In the genomic region with DNA sequence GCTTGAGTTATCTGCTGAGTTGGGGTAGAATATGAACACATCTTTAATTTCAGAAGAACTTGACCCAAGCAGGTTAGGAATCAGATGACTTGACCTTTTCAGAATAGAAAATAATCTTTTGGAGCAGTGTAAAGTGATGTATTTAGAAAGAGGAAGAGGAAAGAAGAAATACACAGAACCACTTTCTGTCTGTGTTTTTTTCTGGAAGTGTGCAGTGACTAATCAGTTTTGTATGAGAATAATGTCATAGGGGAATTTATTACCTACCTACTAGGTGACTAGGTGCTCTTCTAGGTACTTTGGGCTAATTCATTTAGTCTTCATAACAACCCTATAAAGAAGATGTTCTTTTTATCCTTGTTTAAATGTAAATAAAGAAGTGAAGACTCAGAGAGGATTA, we compare ENCODE assay signal across 18 cellular contexts. TPM values are rescaled to one million over a fixed set of nuclear protein-coding genes. Genes with fewer than 3 reads are reported as not detected.
A peak's percentile ranks its signal among the peaks of the same experiment; 100 is the strongest.
DNase-seq lines count a peak whose midpoint lies in the region; ATAC-seq and TF ChIP-seq lines count a peak whose summit lies in the region.
"Had no signal": no experiment of that assay in that cellular context is flagged by ENCODE, and none has a peak within 500 bp of the region (broad histone marks: within the 10 kb centered on the region; RNA-seq: fewer than 3 reads in every experiment).

No MANE protein-coding gene starts in this region.

- H3K9me3 ChIP-seq in breast epithelium (no peaks in the 10 kb centered on the region), PC-3 (ENCODE audit: low read length) (no peaks in the 10 kb centered on the region)
- H3K9me3 ChIP-seq: A549, pancreas, tibial artery had no signal

- TF ChIP-seq POLR2A in breast epithelium (IDR thresholded peaks at IDR 0.05) = no peak

- peaks cover 14% of the 10 kb centered on the region for H3K36me3 Mint-ChIP-seq in MCF 10A (ENCODE audit: insufficient read depth, unreplicated experiment)
- no peaks in the 10 kb centered on the region for H3K36me3 Mint-ChIP-seq in stimulated activated naive B cell treated with anti-CD40 and anti-IgM and Interleukin-4, amounts not matched to agents 10 μg/mL and 1 μg/mL and 100 μg/mL, for 72 hours
- H3K36me3 Mint-ChIP-seq: activated naive CD8-positive, alpha-beta T cell treated with anti-CD3 and anti-CD28 coated beads, Interleukin-2, amount 10 ng/mL, durations not matched to agents 7 days and 5 days; mesothelial cell of epicardium had no signal

- no peaks in the 10 kb centered on the region for H3F3A ChIP-seq in PC-3 (ENCODE audit: low read length, unreplicated experiment)

- H3K4me1 ChIP-seq in breast epithelium = peaks cover 0 to 9% of the 10 kb centered on the region in 2 donors
- peaks cover 28% of the 10 kb centered on the region for H3K4me1 ChIP-seq in PC-3 (ENCODE audit: insufficient read depth, low read length)
- H3K4me1 ChIP-seq: A549 had no signal

- H2AFZ ChIP-seq in PC-3 (ENCODE audit: low read length) = no peak overlapping the region

- H3K27ac ChIP-seq in breast epithelium (no peak overlapping the region), PC-3 (ENCODE audit: low read length) (no peak overlapping the region)
- H3K27ac ChIP-seq: A549, pancreas, tibial artery had no signal

- H3K9ac ChIP-seq in PC-3 (ENCODE audit: low read length) = no peak overlapping the region

- BruUV-seq in MCF 10A (replicated peaks; lab: Mats Ljungman, UMichigan) (no TSS peak), PC-3 (replicated peaks; lab: Mats Ljungman, UMichigan) (no TSS peak)

- peak overlapping the region; percentile 65 for H3K4me2 ChIP-seq in PC-3 (ENCODE audit: low read length)
- H3K4me2 ChIP-seq: A549 had no signal

- H3K27ac Mint-ChIP-seq in MCF 10A (ENCODE audit: low read depth, unreplicated experiment) = peak overlapping the region; percentile 96
- H3K27ac Mint-ChIP-seq in stimulated activated naive B cell treated with anti-CD40 and anti-IgM and Interleukin-4, amounts not matched to agents 10 μg/mL and 1 μg/mL and 100 μg/mL, for 72 hours = no peak overlapping the region
- H3K27ac Mint-ChIP-seq: activated naive CD8-positive, alpha-beta T cell treated with anti-CD3 and anti-CD28 coated beads, Interleukin-2, amount 10 ng/mL, durations not matched to agents 7 days and 5 days; mesothelial cell of epicardium had no signal

- no peaks in the 10 kb centered on the region for H3K27me3 Mint-ChIP-seq in MCF 10A (ENCODE audit: insufficient read depth, unreplicated experiment)
- H3K27me3 Mint-ChIP-seq in stimulated activated naive B cell treated with anti-CD40 and anti-IgM and Interleukin-4, amounts not matched to agents 10 μg/mL and 1 μg/mL and 100 μg/mL, for 72 hours = peaks cover 36 to 69% of the 10 kb centered on the region in 2 donors

- H3K9me3 Mint-ChIP-seq in MCF 10A (ENCODE audit: unreplicated experiment) = no peaks in the 10 kb centered on the region
- no peaks in the 10 kb centered on the region for H3K9me3 Mint-ChIP-seq in stimulated activated naive B cell treated with anti-CD40 and anti-IgM and Interleukin-4, amounts not matched to agents 10 μg/mL and 1 μg/mL and 100 μg/mL, for 72 hours
- H3K9me3 Mint-ChIP-seq: activated naive CD8-positive, alpha-beta T cell treated with anti-CD3 and anti-CD28 coated beads, Interleukin-2, amount 10 ng/mL, durations not matched to agents 7 days and 5 days; mesothelial cell of epicardium had no signal

- no peaks in the 10 kb centered on the region for H4K20me1 ChIP-seq in PC-3 (ENCODE audit: low read length)

- intact Hi-C loops in MCF 10A (cut with micrococcal nuclease) (loop anchor here (2.0 to 10.0 kb wide), 2 partner anchors 65 to 249 kb away; no protein-coding TSS in a partner anchor), breast epithelium (cut with DNase I; ENCODE audit: low total_unique reads) (no loop called here), PC-3 (cut with micrococcal nuclease) (no loop called here)

- ATAC-seq in PC-3 = no peak
- ATAC-seq in esophagus mucosa = peak; percentile 37
- peak; percentile 76 to 82 for ATAC-seq in stimulated activated naive B cell treated with anti-CD40 and anti-IgM and Interleukin-4, amounts not matched to agents 10 μg/mL and 1 μg/mL and 100 μg/mL, for 72 hours (replicated peaks)
- ATAC-seq in GM18861 (IDR thresholded peaks at IDR 0.05; ENCODE audit: unreplicated experiment) = no peak
- ATAC-seq in HG02852 (IDR thresholded peaks at IDR 0.05; ENCODE audit: unreplicated experiment) = no peak
- ATAC-seq: A549 had no signal

- no peak for TF ChIP-seq CTCF in MCF 10A (IDR thresholded peaks at IDR 0.05; ENCODE audit: unreplicated experiment)
- no peak for TF ChIP-seq CTCF in breast epithelium (IDR thresholded peaks at IDR 0.05)
- TF ChIP-seq CTCF in PC-3 (conservative IDR thresholded peaks at IDR 0.05; ENCODE audit: low read depth, low read length) = no peak

- H3K36me3 ChIP-seq in breast epithelium (no peaks in the 10 kb centered on the region), PC-3 (ENCODE audit: low read depth, low read length) (no peaks in the 10 kb centered on the region)
- H3K36me3 ChIP-seq: pancreas, tibial artery had no signal

- POLR2A ChIA-PET in MCF 10A (lab: Yijun Ruan, JAX) (interaction anchor here (0.7 to 9.2 kb wide), 16 partner anchors 10 to 298 kb away, joined by 3 to 246 read pairs (median 11); a partner anchor contains a TSS), PC-3 (lab: Charles Lee; ENCODE audit: unreplicated experiment) (no interaction called here)

- no peaks in the 10 kb centered on the region for H3K9me2 ChIP-seq in PC-3 (replicated peaks; ENCODE audit: low read length)

- no peak overlapping the region for H3K4me3 ChIP-seq in breast epithelium
- peak overlapping the region; percentile 17; the same call in 1 of the 2 replicates for H3K4me3 ChIP-seq in PC-3 (ENCODE audit: low read length)
- H3K4me3 ChIP-seq: A549, pancreas, tibial artery had no signal

- peaks cover 45% of the 10 kb centered on the region for H3K4me1 Mint-ChIP-seq in MCF 10A (ENCODE audit: insufficient read depth, unreplicated experiment)
- H3K4me1 Mint-ChIP-seq in stimulated activated naive B cell treated with anti-CD40 and anti-IgM and Interleukin-4, amounts not matched to agents 10 μg/mL and 1 μg/mL and 100 μg/mL, for 72 hours = peaks cover 23 to 46% of the 10 kb centered on the region in 2 donors

- H3K4me3 Mint-ChIP-seq in MCF 10A (ENCODE audit: unreplicated experiment) = peak overlapping the region; percentile 83
- H3K4me3 Mint-ChIP-seq in stimulated activated naive B cell treated with anti-CD40 and anti-IgM and Interleukin-4, amounts not matched to agents 10 μg/mL and 1 μg/mL and 100 μg/mL, for 72 hours = peak overlapping the region; percentile 31 to 60
- H3K4me3 Mint-ChIP-seq: activated naive CD8-positive, alpha-beta T cell treated with anti-CD3 and anti-CD28 coated beads, Interleukin-2, amount 10 ng/mL, durations not matched to agents 7 days and 5 days; mesothelial cell of epicardium had no signal

- H3K27me3 ChIP-seq in breast epithelium = peaks cover 0 to 53% of the 10 kb centered on the region in 2 donors
- no peaks in the 10 kb centered on the region for H3K27me3 ChIP-seq in PC-3 (ENCODE audit: low read length)

- H3K79me2 ChIP-seq in PC-3 (ENCODE audit: low read length) = no peaks in the 10 kb centered on the region

- CTCF ChIA-PET in MCF 10A (lab: Yijun Ruan, JAX) (interaction anchor here (0.7 to 2.7 kb wide), 8 partner anchors 11 to 249 kb away, joined by 3 to 14 read pairs (median 6); no protein-coding TSS in a partner anchor), PC-3 (lab: Charles Lee) (no interaction called here)

- DNase-seq in MCF 10A (ENCODE audit: unreplicated experiment) (peak; percentile 18), breast epithelium (ENCODE audit: low spot score in 2 of 2) (no peak), PC-3 (peak; percentile 68), NK-92 (lab: John Stamatoyannopoulos, UW; ENCODE audit: unreplicated experiment) (no peak)
- no peak for DNase-seq in stimulated activated naive B cell treated with anti-CD40 and anti-IgM and Interleukin-4, amounts not matched to agents 10 μg/mL and 1 μg/mL and 100 μg/mL, for 72 hours
- DNase-seq: activated CD4-positive, CD25-positive, alpha-beta regulatory T cell; activated naive CD8-positive, alpha-beta T cell treated with anti-CD3 and anti-CD28 coated beads, Interleukin-2, amount 10 ng/mL, durations not matched to agents 7 days and 5 days; DMS153; NCI-H1417 treated with DMSO at 0.1 percent for 48 hours; NCI-H510A treated with DMSO at 0.1 percent for 48 hours; pancreas; SHP77 treated with DMSO at 0.1 percent for 48 hours; tibial artery had no signal

RNA-seq across cellular contexts. Expression of a gene that starts 3.0 kb away (rescaled TPM):
- total RNA-seq in MCF 10A (2022) = 32.0 and 38.7 TPM in 2 replicates
- 1 to 10 TPM in 2 of 3 donors, not detected in 1; 3.3 to 5.6 TPM for total RNA-seq in breast epithelium
- total RNA-seq in PC-3 (2014; rRNA removed) = 1.1 and 3.0 TPM in 2 replicates
- total RNA-seq in esophagus mucosa = 36.0 TPM
- total RNA-seq: activated naive CD8-positive, alpha-beta T cell treated with anti-CD3 and anti-CD28 coated beads, Interleukin-2, amount 10 ng/mL, durations not matched to agents 7 days and 5 days had no signal

Comparison
In these comparisons a context has a peak if more than half of its experiments do, and no peak if none do; other contexts are left out.
1. DNase-seq: peak in MCF 10A (single experiment) and PC-3 (single experiment); none in breast epithelium (0 of 2), stimulated activated naive B cell treated with anti-CD40 and anti-IgM and Interleukin-4, amounts not matched to agents 10 μg/mL and 1 μg/mL and 100 μg/mL, for 72 hours (single experiment) and NK-92 (single experiment).
2. ATAC-seq: peak in esophagus mucosa (single experiment) and stimulated activated naive B cell treated with anti-CD40 and anti-IgM and Interleukin-4, amounts not matched to agents 10 μg/mL and 1 μg/mL and 100 μg/mL, for 72 hours (2 of 2); none in PC-3 (single experiment), GM18861 (single experiment) and HG02852 (single experiment).